1 cellular context compared by ENCODE assay signal in the genomic region with DNA sequence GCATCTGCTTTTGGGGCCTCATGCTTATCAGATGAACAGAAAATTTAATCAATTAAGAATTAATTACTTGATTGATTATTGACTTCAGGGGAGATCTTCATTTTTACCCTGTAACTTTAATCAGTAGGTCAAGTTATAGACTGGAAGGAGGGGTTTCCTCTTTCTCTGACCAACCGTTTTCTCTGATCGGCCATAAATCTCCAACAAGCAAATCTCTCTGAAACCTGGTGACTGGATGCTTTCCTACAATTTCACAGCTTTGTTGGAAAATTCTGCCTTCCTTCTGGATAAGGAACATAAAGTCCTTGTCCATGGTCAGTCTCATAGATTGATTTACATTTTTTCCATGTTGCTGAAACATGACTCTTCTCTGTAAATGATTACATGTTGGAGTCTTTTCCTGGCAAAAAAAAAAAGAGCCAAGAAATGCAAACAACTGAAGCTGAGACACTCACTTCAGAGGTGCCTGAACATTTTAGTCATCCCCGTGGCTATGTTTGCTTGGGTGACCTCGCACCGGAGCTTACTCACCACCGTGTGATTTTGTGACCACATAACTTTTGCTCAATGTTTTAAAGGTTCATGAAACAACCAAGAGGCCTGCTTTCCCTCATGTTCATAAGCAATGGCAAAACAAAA.
TF ChIP-seq lines count a peak whose summit lies in the region.

No MANE protein-coding gene starts in this region.

TF ChIP-seq in HepG2, 621 proteins besides CTCF, POLR2A, EP300 and RAD21 (continued from another document and continues in another):
- TF ChIP-seq, protein P1, sequence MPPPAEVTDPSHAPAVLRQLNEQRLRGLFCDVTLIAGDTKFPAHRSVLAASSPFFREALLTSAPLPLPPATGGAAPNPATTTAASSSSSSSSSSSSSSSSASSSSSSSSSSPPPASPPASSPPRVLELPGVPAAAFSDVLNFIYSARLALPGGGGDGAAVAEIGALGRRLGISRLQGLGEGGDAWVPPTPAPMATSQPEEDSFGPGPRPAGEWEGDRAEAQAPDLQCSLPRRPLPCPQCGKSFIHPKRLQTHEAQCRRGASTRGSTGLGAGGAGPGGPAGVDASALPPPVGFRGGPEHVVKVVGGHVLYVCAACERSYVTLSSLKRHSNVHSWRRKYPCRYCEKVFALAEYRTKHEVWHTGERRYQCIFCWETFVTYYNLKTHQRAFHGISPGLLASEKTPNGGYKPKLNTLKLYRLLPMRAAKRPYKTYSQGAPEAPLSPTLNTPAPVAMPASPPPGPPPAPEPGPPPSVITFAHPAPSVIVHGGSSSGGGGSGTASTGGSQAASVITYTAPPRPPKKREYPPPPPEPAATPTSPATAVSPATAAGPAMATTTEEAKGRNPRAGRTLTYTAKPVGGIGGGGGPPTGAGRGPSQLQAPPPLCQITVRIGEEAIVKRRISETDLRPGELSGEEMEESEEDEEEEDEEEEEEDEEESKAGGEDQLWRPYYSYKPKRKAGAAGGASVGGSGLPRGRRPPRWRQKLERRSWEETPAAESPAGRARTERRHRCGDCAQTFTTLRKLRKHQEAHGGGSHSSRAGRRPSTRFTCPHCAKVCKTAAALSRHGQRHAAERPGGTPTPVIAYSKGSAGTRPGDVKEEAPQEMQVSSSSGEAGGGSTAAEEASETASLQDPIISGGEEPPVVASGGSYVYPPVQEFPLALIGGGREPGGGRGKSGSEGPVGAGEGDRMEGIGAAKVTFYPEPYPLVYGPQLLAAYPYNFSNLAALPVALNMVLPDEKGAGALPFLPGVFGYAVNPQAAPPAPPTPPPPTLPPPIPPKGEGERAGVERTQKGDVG (CRISPR knock-in tag; IDR thresholded peaks at IDR 0.05; ENCODE audit: borderline replicate concordance) = no peak
- TF ChIP-seq MYC (CRISPR knock-in tag; IDR thresholded peaks at IDR 0.05; ENCODE audit: borderline replicate concordance) (no peak), DNMT3B (CRISPR knock-in tag; conservative IDR thresholded peaks at IDR 0.05) (peak; percentile 38; the same call in 1 of the 2 replicates), ZNF331 (CRISPR knock-in tag; IDR thresholded peaks at IDR 0.05) (peak; percentile 36; the same call in 1 of the 2 replicates), ZNF354B (CRISPR knock-in tag; IDR thresholded peaks at IDR 0.05) (no peak), ZFP41 (CRISPR knock-in tag; IDR thresholded peaks at IDR 0.05; ENCODE audit: borderline replicate concordance) (no peak), FOXP1 (IDR thresholded peaks at IDR 0.05) (no peak), FOXP1 (CRISPR knock-in tag; IDR thresholded peaks at IDR 0.05) (peak; percentile 58), RBM22 (optimal IDR thresholded peaks at IDR 0.05; ENCODE audit: low read length) (no peak), ELF3 (CRISPR knock-in tag; IDR thresholded peaks at IDR 0.05) (peak; percentile 40; the same call in 1 of the 2 replicates), YY1 (IDR thresholded peaks at IDR 0.05; ENCODE audit: insufficient read depth, insufficient replicate concordance, low read depth, low read length) (no peak), MED13 (CRISPR knock-in tag; IDR thresholded peaks at IDR 0.05) (no peak), ZNF564 (CRISPR knock-in tag; IDR thresholded peaks at IDR 0.05) (no peak), SSRP1 (CRISPR knock-in tag; IDR thresholded peaks at IDR 0.05) (no peak), SIX4 (CRISPR knock-in tag; IDR thresholded peaks at IDR 0.05) (peak; percentile 90), NFIC (IDR thresholded peaks at IDR 0.05; ENCODE audit: low read length) (peak; percentile 68; the same call in 1 of the 2 replicates), ZNF841 (CRISPR knock-in tag; IDR thresholded peaks at IDR 0.05; ENCODE audit: borderline replicate concordance) (no peak), ONECUT2 (CRISPR knock-in tag; IDR thresholded peaks at IDR 0.05) (no peak), HCFC1 (IDR thresholded peaks at IDR 0.05; ENCODE audit: low read depth, low read length) (no peak), HMG20A (CRISPR knock-in tag; IDR thresholded peaks at IDR 0.05; ENCODE audit: borderline replicate concordance) (peak; percentile 79; the same call in 1 of the 2 replicates), LCORL (IDR thresholded peaks at IDR 0.05) (no peak), LCORL (CRISPR knock-in tag; IDR thresholded peaks at IDR 0.05) (peak; percentile 44; the same call in 1 of the 2 replicates), MED1 (CRISPR knock-in tag; IDR thresholded peaks at IDR 0.05) (peak; percentile 64; the same call in 1 of the 2 replicates), ERF (CRISPR knock-in tag; IDR thresholded peaks at IDR 0.05) (peak; percentile 58; the same call in 1 of the 2 replicates), GABPA (IDR thresholded peaks at IDR 0.05; ENCODE audit: low read depth, low read length) (no peak), GABPA (CRISPR knock-in tag; IDR thresholded peaks at IDR 0.05; ENCODE audit: low read depth) (peak; percentile 31; the same call in 1 of the 2 replicates), ARHGAP35 (CRISPR knock-in tag; IDR thresholded peaks at IDR 0.05; ENCODE audit: borderline replicate concordance) (no peak), ZNF562 (CRISPR knock-in tag; IDR thresholded peaks at IDR 0.05; ENCODE audit: borderline replicate concordance) (no peak), POLR2AphosphoS2 (IDR thresholded peaks at IDR 0.05; ENCODE audit: low read depth, low read length) (no peak), ZNF749 (CRISPR knock-in tag; IDR thresholded peaks at IDR 0.05; ENCODE audit: borderline replicate concordance) (no peak)
- TF ChIP-seq, protein P2, sequence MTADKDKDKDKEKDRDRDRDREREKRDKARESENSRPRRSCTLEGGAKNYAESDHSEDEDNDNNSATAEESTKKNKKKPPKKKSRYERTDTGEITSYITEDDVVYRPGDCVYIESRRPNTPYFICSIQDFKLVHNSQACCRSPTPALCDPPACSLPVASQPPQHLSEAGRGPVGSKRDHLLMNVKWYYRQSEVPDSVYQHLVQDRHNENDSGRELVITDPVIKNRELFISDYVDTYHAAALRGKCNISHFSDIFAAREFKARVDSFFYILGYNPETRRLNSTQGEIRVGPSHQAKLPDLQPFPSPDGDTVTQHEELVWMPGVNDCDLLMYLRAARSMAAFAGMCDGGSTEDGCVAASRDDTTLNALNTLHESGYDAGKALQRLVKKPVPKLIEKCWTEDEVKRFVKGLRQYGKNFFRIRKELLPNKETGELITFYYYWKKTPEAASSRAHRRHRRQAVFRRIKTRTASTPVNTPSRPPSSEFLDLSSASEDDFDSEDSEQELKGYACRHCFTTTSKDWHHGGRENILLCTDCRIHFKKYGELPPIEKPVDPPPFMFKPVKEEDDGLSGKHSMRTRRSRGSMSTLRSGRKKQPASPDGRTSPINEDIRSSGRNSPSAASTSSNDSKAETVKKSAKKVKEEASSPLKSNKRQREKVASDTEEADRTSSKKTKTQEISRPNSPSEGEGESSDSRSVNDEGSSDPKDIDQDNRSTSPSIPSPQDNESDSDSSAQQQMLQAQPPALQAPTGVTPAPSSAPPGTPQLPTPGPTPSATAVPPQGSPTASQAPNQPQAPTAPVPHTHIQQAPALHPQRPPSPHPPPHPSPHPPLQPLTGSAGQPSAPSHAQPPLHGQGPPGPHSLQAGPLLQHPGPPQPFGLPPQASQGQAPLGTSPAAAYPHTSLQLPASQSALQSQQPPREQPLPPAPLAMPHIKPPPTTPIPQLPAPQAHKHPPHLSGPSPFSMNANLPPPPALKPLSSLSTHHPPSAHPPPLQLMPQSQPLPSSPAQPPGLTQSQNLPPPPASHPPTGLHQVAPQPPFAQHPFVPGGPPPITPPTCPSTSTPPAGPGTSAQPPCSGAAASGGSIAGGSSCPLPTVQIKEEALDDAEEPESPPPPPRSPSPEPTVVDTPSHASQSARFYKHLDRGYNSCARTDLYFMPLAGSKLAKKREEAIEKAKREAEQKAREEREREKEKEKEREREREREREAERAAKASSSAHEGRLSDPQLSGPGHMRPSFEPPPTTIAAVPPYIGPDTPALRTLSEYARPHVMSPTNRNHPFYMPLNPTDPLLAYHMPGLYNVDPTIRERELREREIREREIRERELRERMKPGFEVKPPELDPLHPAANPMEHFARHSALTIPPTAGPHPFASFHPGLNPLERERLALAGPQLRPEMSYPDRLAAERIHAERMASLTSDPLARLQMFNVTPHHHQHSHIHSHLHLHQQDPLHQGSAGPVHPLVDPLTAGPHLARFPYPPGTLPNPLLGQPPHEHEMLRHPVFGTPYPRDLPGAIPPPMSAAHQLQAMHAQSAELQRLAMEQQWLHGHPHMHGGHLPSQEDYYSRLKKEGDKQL (CRISPR knock-in tag; IDR thresholded peaks at IDR 0.05; ENCODE audit: low read depth) = 0 out of 2 replicates have a peak, but pooled peaks have one; percentile 38
- TF ChIP-seq, protein P3, sequence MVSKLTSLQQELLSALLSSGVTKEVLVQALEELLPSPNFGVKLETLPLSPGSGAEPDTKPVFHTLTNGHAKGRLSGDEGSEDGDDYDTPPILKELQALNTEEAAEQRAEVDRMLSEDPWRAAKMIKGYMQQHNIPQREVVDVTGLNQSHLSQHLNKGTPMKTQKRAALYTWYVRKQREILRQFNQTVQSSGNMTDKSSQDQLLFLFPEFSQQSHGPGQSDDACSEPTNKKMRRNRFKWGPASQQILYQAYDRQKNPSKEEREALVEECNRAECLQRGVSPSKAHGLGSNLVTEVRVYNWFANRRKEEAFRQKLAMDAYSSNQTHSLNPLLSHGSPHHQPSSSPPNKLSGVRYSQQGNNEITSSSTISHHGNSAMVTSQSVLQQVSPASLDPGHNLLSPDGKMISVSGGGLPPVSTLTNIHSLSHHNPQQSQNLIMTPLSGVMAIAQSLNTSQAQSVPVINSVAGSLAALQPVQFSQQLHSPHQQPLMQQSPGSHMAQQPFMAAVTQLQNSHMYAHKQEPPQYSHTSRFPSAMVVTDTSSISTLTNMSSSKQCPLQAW (CRISPR knock-in tag; IDR thresholded peaks at IDR 0.05) = peak; percentile 77
- TF ChIP-seq, protein P4, sequence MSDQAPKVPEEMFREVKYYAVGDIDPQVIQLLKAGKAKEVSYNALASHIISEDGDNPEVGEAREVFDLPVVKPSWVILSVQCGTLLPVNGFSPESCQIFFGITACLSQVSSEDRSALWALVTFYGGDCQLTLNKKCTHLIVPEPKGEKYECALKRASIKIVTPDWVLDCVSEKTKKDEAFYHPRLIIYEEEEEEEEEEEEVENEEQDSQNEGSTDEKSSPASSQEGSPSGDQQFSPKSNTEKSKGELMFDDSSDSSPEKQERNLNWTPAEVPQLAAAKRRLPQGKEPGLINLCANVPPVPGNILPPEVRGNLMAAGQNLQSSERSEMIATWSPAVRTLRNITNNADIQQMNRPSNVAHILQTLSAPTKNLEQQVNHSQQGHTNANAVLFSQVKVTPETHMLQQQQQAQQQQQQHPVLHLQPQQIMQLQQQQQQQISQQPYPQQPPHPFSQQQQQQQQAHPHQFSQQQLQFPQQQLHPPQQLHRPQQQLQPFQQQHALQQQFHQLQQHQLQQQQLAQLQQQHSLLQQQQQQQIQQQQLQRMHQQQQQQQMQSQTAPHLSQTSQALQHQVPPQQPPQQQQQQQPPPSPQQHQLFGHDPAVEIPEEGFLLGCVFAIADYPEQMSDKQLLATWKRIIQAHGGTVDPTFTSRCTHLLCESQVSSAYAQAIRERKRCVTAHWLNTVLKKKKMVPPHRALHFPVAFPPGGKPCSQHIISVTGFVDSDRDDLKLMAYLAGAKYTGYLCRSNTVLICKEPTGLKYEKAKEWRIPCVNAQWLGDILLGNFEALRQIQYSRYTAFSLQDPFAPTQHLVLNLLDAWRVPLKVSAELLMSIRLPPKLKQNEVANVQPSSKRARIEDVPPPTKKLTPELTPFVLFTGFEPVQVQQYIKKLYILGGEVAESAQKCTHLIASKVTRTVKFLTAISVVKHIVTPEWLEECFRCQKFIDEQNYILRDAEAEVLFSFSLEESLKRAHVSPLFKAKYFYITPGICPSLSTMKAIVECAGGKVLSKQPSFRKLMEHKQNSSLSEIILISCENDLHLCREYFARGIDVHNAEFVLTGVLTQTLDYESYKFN (CRISPR knock-in tag; conservative IDR thresholded peaks at IDR 0.05) = peak; percentile 66
- TF ChIP-seq, protein P5, sequence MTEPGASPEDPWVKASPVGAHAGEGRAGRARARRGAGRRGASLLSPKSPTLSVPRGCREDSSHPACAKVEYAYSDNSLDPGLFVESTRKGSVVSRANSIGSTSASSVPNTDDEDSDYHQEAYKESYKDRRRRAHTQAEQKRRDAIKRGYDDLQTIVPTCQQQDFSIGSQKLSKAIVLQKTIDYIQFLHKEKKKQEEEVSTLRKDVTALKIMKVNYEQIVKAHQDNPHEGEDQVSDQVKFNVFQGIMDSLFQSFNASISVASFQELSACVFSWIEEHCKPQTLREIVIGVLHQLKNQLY (CRISPR knock-in tag; IDR thresholded peaks at IDR 0.05) = peak; percentile 70
- TF ChIP-seq, protein P6, sequence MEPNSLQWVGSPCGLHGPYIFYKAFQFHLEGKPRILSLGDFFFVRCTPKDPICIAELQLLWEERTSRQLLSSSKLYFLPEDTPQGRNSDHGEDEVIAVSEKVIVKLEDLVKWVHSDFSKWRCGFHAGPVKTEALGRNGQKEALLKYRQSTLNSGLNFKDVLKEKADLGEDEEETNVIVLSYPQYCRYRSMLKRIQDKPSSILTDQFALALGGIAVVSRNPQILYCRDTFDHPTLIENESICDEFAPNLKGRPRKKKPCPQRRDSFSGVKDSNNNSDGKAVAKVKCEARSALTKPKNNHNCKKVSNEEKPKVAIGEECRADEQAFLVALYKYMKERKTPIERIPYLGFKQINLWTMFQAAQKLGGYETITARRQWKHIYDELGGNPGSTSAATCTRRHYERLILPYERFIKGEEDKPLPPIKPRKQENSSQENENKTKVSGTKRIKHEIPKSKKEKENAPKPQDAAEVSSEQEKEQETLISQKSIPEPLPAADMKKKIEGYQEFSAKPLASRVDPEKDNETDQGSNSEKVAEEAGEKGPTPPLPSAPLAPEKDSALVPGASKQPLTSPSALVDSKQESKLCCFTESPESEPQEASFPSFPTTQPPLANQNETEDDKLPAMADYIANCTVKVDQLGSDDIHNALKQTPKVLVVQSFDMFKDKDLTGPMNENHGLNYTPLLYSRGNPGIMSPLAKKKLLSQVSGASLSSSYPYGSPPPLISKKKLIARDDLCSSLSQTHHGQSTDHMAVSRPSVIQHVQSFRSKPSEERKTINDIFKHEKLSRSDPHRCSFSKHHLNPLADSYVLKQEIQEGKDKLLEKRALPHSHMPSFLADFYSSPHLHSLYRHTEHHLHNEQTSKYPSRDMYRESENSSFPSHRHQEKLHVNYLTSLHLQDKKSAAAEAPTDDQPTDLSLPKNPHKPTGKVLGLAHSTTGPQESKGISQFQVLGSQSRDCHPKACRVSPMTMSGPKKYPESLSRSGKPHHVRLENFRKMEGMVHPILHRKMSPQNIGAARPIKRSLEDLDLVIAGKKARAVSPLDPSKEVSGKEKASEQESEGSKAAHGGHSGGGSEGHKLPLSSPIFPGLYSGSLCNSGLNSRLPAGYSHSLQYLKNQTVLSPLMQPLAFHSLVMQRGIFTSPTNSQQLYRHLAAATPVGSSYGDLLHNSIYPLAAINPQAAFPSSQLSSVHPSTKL (CRISPR knock-in tag; IDR thresholded peaks at IDR 0.05) = peak; percentile 87
- TF ChIP-seq, protein P7, sequence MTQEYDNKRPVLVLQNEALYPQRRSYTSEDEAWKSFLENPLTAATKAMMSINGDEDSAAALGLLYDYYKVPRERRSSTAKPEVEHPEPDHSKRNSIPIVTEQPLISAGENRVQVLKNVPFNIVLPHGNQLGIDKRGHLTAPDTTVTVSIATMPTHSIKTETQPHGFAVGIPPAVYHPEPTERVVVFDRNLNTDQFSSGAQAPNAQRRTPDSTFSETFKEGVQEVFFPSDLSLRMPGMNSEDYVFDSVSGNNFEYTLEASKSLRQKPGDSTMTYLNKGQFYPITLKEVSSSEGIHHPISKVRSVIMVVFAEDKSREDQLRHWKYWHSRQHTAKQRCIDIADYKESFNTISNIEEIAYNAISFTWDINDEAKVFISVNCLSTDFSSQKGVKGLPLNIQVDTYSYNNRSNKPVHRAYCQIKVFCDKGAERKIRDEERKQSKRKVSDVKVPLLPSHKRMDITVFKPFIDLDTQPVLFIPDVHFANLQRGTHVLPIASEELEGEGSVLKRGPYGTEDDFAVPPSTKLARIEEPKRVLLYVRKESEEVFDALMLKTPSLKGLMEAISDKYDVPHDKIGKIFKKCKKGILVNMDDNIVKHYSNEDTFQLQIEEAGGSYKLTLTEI (CRISPR knock-in tag; conservative IDR thresholded peaks at IDR 0.05) = no peak
